Comparison of ENCODE assay signal across 14 cellular contexts in the genomic region with DNA sequence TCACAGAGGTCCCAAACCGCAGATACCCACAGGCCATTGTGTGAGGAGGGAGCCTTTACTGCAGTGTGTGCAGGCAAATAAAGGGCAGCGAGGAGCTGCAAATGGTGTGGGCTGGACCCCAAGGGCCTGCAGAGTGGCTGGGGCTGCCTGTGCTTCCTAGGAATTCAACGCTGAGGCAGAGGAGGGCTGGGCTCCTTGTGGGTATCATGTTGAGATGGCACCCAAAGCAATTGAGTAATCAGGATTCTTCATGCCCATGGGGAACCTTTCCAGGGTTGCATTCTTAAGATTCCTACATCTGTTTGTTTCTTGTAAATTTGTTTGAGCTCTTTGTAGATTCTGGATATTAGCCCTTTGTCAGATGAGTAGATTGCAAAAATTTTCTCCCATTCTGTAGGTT.
DNase-seq lines count a peak whose midpoint lies in the region; ATAC-seq, FAIRE-seq and TF ChIP-seq lines count a peak whose summit lies in the region.
"Had no signal": no experiment of that assay in that cellular context is flagged by ENCODE, and none has a peak within 500 bp of the region (broad histone marks: within the 10 kb centered on the region; RNA-seq: fewer than 3 reads in every experiment).

No MANE protein-coding gene starts in this region.

- ATAC-seq in A549: peak; percentile 72 to 87; a peak in 5 of 6 replicates
- no peak for ATAC-seq in GM18520 (IDR thresholded peaks at IDR 0.05; ENCODE audit: unreplicated experiment)
- no peak for ATAC-seq in GM18502 (IDR thresholded peaks at IDR 0.05; ENCODE audit: poor library complexity, unreplicated experiment)
- no peak for ATAC-seq in gastrocnemius medialis
- ATAC-seq: activated CD4-positive, CD25-positive, alpha-beta regulatory T cell treated with anti-CD3 and anti-CD28 coated beads, Interleukin-2, amount 50 U/mL, for 24 hours; activated T-cell treated with anti-CD3 and anti-CD28 coated beads, Interleukin-2, amount 50 U/mL, for 4 hours had no signal

- FAIRE-seq in A549 (lab: Jason Lieb, UNC) (no peak), keratinocyte (lab: Jason Lieb, UNC) (no peak)

- POLR2A ChIA-PET in A549 (lab: Yijun Ruan, JAX): interaction anchor here (1.2 kb wide), 1 partner anchor 15 kb away, joined by 3 read pairs; no protein-coding TSS in a partner anchor

- dilution Hi-C loops in keratinocyte (cut with MboI; ENCODE audit: extremely low pct_ligation_motif_present, low sequenced_read_pairs): no loop called here

- H3K9me3 ChIP-seq in A549 (no peaks in the 10 kb centered on the region), keratinocyte (ENCODE audit: control insufficient read depth, low read depth, low read length) (no peaks in the 10 kb centered on the region), gastrocnemius medialis (no peaks in the 10 kb centered on the region)
- H3K9me3 ChIP-seq: transverse colon had no signal

- H4K20me1 ChIP-seq in keratinocyte (ENCODE audit: control insufficient read depth, extremely low read depth, insufficient read depth, low read length): no peaks in the 10 kb centered on the region

- no peaks in the 10 kb centered on the region for H3K79me2 ChIP-seq in keratinocyte (ENCODE audit: control insufficient read depth, insufficient read depth, low read length)

- H3K4me1 ChIP-seq in A549: peaks cover 24% of the 10 kb centered on the region
- peaks cover 5% of the 10 kb centered on the region for H3K4me1 ChIP-seq in keratinocyte (ENCODE audit: control insufficient read depth, extremely low read depth, insufficient read depth, low read length)
- H3K4me1 ChIP-seq in gastrocnemius medialis: peaks cover 8 to 9% of the 10 kb centered on the region in 2 donors
- H3K4me1 ChIP-seq: transverse colon had no signal

- H3K4me2 ChIP-seq in A549 (peak overlapping the region; percentile 4; the same call in 2 of the 3 replicates), keratinocyte (ENCODE audit: control insufficient read depth, extremely low read depth, insufficient read depth, low read depth, low read length) (peak overlapping the region; percentile 36)

- intact Hi-C loops in gastrocnemius medialis (cut with DNase I; ENCODE audit: low total_unique reads): no loop called here

- peak in 1 of 2 experiments; percentile 11; a peak in 1 of 5 replicates for TF ChIP-seq RAD21 in A549 (conservative IDR thresholded peaks at IDR 0.05 in 1 of 2, IDR thresholded peaks at IDR 0.05 in 1 of 2)

- H2AFZ ChIP-seq in keratinocyte (ENCODE audit: control insufficient read depth, low read length): peak overlapping the region; percentile 74

- TF ChIP-seq EP300 in A549 (IDR thresholded peaks at IDR 0.05): no peak

- peak overlapping the region; percentile 21 to 78 for H3K27ac ChIP-seq in A549
- H3K27ac ChIP-seq in keratinocyte (ENCODE audit: control insufficient read depth, insufficient read depth, low read length): no peak overlapping the region
- no peak overlapping the region for H3K27ac ChIP-seq in gastrocnemius medialis
- H3K27ac ChIP-seq: transverse colon had no signal

- H3K4me3 ChIP-seq in A549 (no peak overlapping the region), astrocyte of the cerebellum (ENCODE audit: low read depth, low read length) (no peak overlapping the region), keratinocyte (ENCODE audit: control insufficient read depth in 2 of 3, extremely low read depth in 1 of 3, insufficient read depth in 2 of 3, low read depth in 1 of 3, low read length in 3 of 3) (no peak overlapping the region), gastrocnemius medialis (no peak overlapping the region)
- H3K4me3 ChIP-seq: transverse colon had no signal

- no peaks in the 10 kb centered on the region for H3K9me1 ChIP-seq in keratinocyte (ENCODE audit: control insufficient read depth, extremely low read depth, insufficient read depth, low read length)

- H3K36me3 ChIP-seq in keratinocyte (ENCODE audit: control insufficient read depth in 2 of 2, extremely low read depth in 1 of 2, insufficient read depth in 2 of 2, low read length in 2 of 2) (no peaks in the 10 kb centered on the region), gastrocnemius medialis (no peaks in the 10 kb centered on the region)
- H3K36me3 ChIP-seq: transverse colon had no signal

- TF ChIP-seq POLR2A in A549 (IDR thresholded peaks at IDR 0.05; ENCODE audit: low read length) (no peak), gastrocnemius medialis (IDR thresholded peaks at IDR 0.05) (no peak)

- H3K27me3 ChIP-seq in keratinocyte (ENCODE audit: control insufficient read depth, extremely low read depth, insufficient read depth, low read length): no peaks in the 10 kb centered on the region
- no peaks in the 10 kb centered on the region for H3K27me3 ChIP-seq in gastrocnemius medialis
- H3K27me3 ChIP-seq: transverse colon had no signal

- DNase-seq in A549 (ENCODE audit: low read depth in 1 of 2, low spot score in 1 of 2): peak in 1 of 2 experiments; percentile 75
- peak; percentile 95 for DNase-seq in HS-27A (ENCODE audit: low read depth)
- peak; percentile 55 for DNase-seq in astrocyte of the cerebellum (ENCODE audit: low read depth)
- DNase-seq in keratinocyte (ENCODE audit: low read depth, low spot score): peak; percentile 49
- no peak for DNase-seq in NCI-H510A treated with DMSO at 0.1 percent for 48 hours (lab: John Stamatoyannopoulos, UW)
- no peak for DNase-seq in gastrocnemius medialis
- DNase-seq: activated T-cell treated with anti-CD3 and anti-CD28 coated beads, Interleukin-2, amount 50 U/mL, for 4 hours; amygdala; Karpas-422; NK-92 treated with Interleukin-12 subunit alpha and Interleukin-12 subunit beta, amount 100 ng/mL, for 24 hours; transverse colon had no signal

- CTCF ChIA-PET in A549 (lab: Yijun Ruan, JAX): interaction anchor here (0.6 to 1.7 kb wide), 3 partner anchors 14 to 118 kb away, joined by 3 to 5 read pairs (median 4); no protein-coding TSS in a partner anchor

- in situ Hi-C loops in astrocyte of the cerebellum (cut with HindIII; ENCODE audit: low sequenced_read_pairs): no loop called here
- in situ Hi-C loops in gastrocnemius medialis (cut with MboI; ENCODE audit: low sequenced_read_pairs in 4 of 4): loop anchor here in 2 of 4 donors (25.0 kb wide), 1 partner anchor 109 kb away; no protein-coding TSS in a partner anchor

- H3K9ac ChIP-seq in keratinocyte (ENCODE audit: control insufficient read depth, extremely low read depth, insufficient read depth, low read length): no peak overlapping the region

- 54% methylated on average over 3 of the region's 3 CpGs for WGBS in A549 (ENCODE audit: missing lambda C conversion rate)

- TF ChIP-seq CTCF in A549 (IDR thresholded peaks at IDR 0.05) (no peak), astrocyte of the cerebellum (IDR thresholded peaks at IDR 0.05; ENCODE audit: low read depth, low read length, missing control alignments) (no peak), keratinocyte (optimal IDR thresholded peaks at IDR 0.05 in 1 of 3, IDR thresholded peaks at IDR 0.05 in 1 of 3, conservative IDR thresholded peaks at IDR 0.05 in 1 of 3; ENCODE audit: extremely low read depth in 1 of 3, insufficient read depth in 2 of 3, low read length in 3 of 3) (no peak), gastrocnemius medialis (IDR thresholded peaks at IDR 0.05 in 4 of 5, conservative IDR thresholded peaks at IDR 0.05 in 1 of 5) (no peak)

TF ChIP-seq in A549, 52 proteins besides CTCF, POLR2A, EP300 and RAD21:
- TF ChIP-seq CHD2 (IDR thresholded peaks at IDR 0.05; ENCODE audit: low read length, partially characterized antibody) (no peak), NPAS2 (CRISPR knock-in tag; IDR thresholded peaks at IDR 0.05; ENCODE audit: borderline replicate concordance) (no peak), TP53 (CRISPR knock-in tag; IDR thresholded peaks at IDR 0.05) (no peak), HDAC2 (IDR thresholded peaks at IDR 0.05) (no peak), KDM1A (IDR thresholded peaks at IDR 0.05; ENCODE audit: low read depth) (no peak), CEBPB (IDR thresholded peaks at IDR 0.05) (peak; percentile 15 to 84; a peak in 2 of 4 replicates), JUN (IDR thresholded peaks at IDR 0.05) (0 out of 5 replicates have a peak, but pooled peaks of 1 of the 2 experiments have one; percentile 21), NFE2L2 (conservative IDR thresholded peaks at IDR 0.05; ENCODE audit: low read length) (no peak), GATA3 (IDR thresholded peaks at IDR 0.05; ENCODE audit: borderline replicate concordance) (peak; percentile 54; the same call in 1 of the 2 replicates), ZNF302 (CRISPR knock-in tag; IDR thresholded peaks at IDR 0.05) (no peak), RARB (CRISPR knock-in tag; IDR thresholded peaks at IDR 0.05) (no peak), MAFK (IDR thresholded peaks at IDR 0.05; ENCODE audit: partially characterized antibody) (no peak), FOSB (CRISPR knock-in tag; IDR thresholded peaks at IDR 0.05) (no peak), BHLHE40 (IDR thresholded peaks at IDR 0.05; ENCODE audit: low read depth, low read length) (no peak)
- TF ChIP-seq, protein P1, sequence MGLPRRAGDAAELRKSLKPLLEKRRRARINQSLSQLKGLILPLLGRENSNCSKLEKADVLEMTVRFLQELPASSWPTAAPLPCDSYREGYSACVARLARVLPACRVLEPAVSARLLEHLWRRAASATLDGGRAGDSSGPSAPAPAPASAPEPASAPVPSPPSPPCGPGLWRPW (IDR thresholded peaks at IDR 0.05): peak; percentile 32; the same call in 1 of the 2 replicates
- TF ChIP-seq, protein P2, sequence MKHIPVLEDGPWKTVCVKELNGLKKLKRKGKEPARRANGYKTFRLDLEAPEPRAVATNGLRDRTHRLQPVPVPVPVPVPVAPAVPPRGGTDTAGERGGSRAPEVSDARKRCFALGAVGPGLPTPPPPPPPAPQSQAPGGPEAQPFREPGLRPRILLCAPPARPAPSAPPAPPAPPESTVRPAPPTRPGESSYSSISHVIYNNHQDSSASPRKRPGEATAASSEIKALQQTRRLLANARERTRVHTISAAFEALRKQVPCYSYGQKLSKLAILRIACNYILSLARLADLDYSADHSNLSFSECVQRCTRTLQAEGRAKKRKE (CRISPR knock-in tag; IDR thresholded peaks at IDR 0.05; ENCODE audit: low read depth): no peak

Comparison
In these comparisons a context has a peak if more than half of its experiments do, and no peak if none do; other contexts are left out.
1. ATAC-seq: peak in A549 (2 of 2); none in GM18520 (single experiment), GM18502 (single experiment) and gastrocnemius medialis (0 of 2).
2. DNase-seq: peak in HS-27A (single experiment), astrocyte of the cerebellum (single experiment) and keratinocyte (single experiment); none in NCI-H510A treated with DMSO at 0.1 percent for 48 hours (single experiment) and gastrocnemius medialis (0 of 2).
3. H3K27ac ChIP-seq: peak in A549 (2 of 2); none in keratinocyte (single experiment) and gastrocnemius medialis (0 of 4).